ENCODE assay signal across 8 cellular contexts in the genomic region with DNA sequence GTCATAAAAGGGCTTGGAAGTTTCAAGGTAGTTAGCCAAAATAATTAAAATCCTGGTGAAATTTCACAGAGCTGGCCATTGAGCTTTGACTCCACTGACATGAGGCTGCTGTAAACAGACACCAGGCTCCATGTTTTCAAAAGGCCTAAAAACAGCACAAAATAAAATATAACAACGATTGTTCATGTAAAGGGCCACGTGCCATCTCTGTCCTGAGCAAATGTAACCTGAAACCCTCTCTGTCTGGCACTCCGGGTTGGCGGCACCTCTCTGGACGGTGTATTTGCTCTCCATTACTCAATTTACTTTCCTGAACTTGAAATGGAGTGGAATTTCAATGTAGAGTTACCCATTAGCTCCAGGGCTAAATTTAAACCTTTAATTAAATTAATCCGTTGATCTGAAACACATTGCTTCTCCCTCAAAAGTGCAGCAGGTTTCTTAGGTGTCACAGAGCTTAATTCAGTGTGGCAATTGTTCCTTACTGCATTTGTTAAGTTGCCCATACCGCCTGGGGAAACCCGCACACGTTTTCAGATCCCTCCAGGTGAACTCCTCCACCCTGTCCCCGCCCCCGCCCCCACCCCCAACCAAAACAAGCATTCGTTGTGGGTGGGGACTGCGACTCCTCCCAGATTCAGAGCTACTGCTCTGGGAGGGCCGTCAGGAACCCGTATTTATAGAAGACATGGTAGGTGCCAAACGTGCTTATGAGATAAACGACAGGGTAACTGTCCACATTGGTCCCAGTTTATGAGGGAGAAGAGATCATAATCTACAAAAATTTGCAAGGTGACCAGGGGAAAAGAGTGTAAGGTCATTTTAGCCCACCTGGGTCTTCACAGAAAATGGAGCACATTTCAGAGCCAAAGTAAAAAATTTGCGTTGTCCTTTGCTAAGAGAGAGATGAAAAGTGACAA. TPM values are rescaled to one million over a fixed set of nuclear protein-coding genes. Genes with fewer than 3 reads are reported as not detected.
DNase-seq lines count a peak whose midpoint lies in the region; ATAC-seq and TF ChIP-seq lines count a peak whose summit lies in the region.

No MANE protein-coding gene starts in this region.

- WGBS in sigmoid colon, 2 donors = 12 to 34% methylated on average over 18 of the region's 18 CpGs

- POLR2A ChIA-PET in HEK293T (lab: Yijun Ruan, JAX) = interaction anchor here (0.8 to 4.1 kb wide), 17 partner anchors 10 to 92 kb away, joined by 3 to 26 read pairs (median 5); no protein-coding TSS in a partner anchor

- intact Hi-C loops in sigmoid colon (cut with DNase I) = loop anchor here (10.0 kb wide), 1 partner anchor 199 kb away; the partner anchor contains the start of gene RBBP8
- intact Hi-C loops in sciatic nerve (cut with DNase I) = loop anchor here (10.0 kb wide), 2 partner anchors 101 to 241 kb away; no protein-coding TSS in a partner anchor

- CTCF ChIA-PET in HEK293T (lab: Yijun Ruan, JAX) = interaction anchor here (0.7 to 1.1 kb wide), 3 partner anchors 74 to 484 kb away, joined by 3 to 12 read pairs (median 3); no protein-coding TSS in a partner anchor

- peaks cover 0 to 12% (median 0%) of the 10 kb centered on the region in 3 donors for H3K27me3 ChIP-seq in sigmoid colon

- peaks cover 0 to 26% (median 21%) of the 10 kb centered on the region in 4 donors for H3K4me1 ChIP-seq in sigmoid colon

- H3K9me3 ChIP-seq in sigmoid colon = no peaks in the 10 kb centered on the region

- TF ChIP-seq POLR2A in GM10847 (IDR thresholded peaks at IDR 0.05; ENCODE audit: extremely low read depth, insufficient read length) (peak; percentile 63), sigmoid colon (IDR thresholded peaks at IDR 0.05) (no peak)

- no peaks in the 10 kb centered on the region for H3K36me3 ChIP-seq in sigmoid colon

- TF ChIP-seq CTCF in fibroblast of the aortic adventitia (IDR thresholded peaks at IDR 0.05; ENCODE audit: insufficient read depth, low read length) = no peak
- TF ChIP-seq CTCF in sigmoid colon (IDR thresholded peaks at IDR 0.05) = no peak

- H3K27ac ChIP-seq in sigmoid colon = peak overlapping the region in 2 of 4 donors; percentile 70 to 79

- TF ChIP-seq EP300 in sigmoid colon (IDR thresholded peaks at IDR 0.05) = no peak

- H3K4me3 ChIP-seq in fibroblast of the aortic adventitia (ENCODE audit: low read depth, low read length) (peak overlapping the region; percentile 71), sigmoid colon (peak overlapping the region in 3 of 4 donors; percentile 66 to 76 (median 67))

- DNase-seq in HEK293T (ENCODE audit: extremely low spot score) (peak; percentile 65), NCI-H187 (lab: John Stamatoyannopoulos, UW) (peak; percentile 52 to 78), fibroblast of the aortic adventitia (ENCODE audit: low read depth) (no peak), sigmoid colon (no peak), sciatic nerve (ENCODE audit: low spot score) (no peak)
- peak; percentile 12 to 18 for DNase-seq in activated CD4-positive, alpha-beta T cell treated with anti-CD3 and anti-CD28 coated beads, Interleukin-2, amount 50 U/mL, for 24 hours (ENCODE audit: low read depth in 1 of 2, low spot score in 1 of 2)

- ATAC-seq in GM21526 (IDR thresholded peaks at IDR 0.05; ENCODE audit: low FRiP score, unreplicated experiment) (no peak), sciatic nerve (no peak)

TF ChIP-seq in HEK293T, 16 proteins besides CTCF, POLR2A, EP300 and RAD21:
- no peak for TF ChIP-seq SP1 (IDR thresholded peaks at IDR 0.05)
- no peak for TF ChIP-seq BHLHE40 (IDR thresholded peaks at IDR 0.05; ENCODE audit: borderline replicate concordance)
- TF ChIP-seq L3MBTL2 (conservative IDR thresholded peaks at IDR 0.05) = peak; percentile 81

RNA-seq across cellular contexts. Expression of gene CABLES1, which starts 1.2 kb away (rescaled TPM):
- 7.4 and 19.2 TPM in 2 replicates for total RNA-seq in fibroblast of the aortic adventitia (ENCODE audit: low replicate concordance)
- 1 to 10 TPM; 1.9 to 4.3 (median 3.8) TPM for total RNA-seq in sigmoid colon
- polyA plus RNA-seq in sigmoid colon = 1 to 10 TPM; 3.5 to 7.2 (median 5.1) TPM
- total RNA-seq in sciatic nerve = 18.5 TPM

Comparison
In these comparisons a context has a peak if more than half of its experiments do, and no peak if none do; other contexts are left out.
1. DNase-seq: peak in HEK293T (single experiment), NCI-H187 (2 of 2) and activated CD4-positive, alpha-beta T cell treated with anti-CD3 and anti-CD28 coated beads, Interleukin-2, amount 50 U/mL, for 24 hours (2 of 2); none in fibroblast of the aortic adventitia (single experiment), sigmoid colon (single experiment) and sciatic nerve (single experiment).